Comparison of ENCODE assay signal across 8 cellular contexts in the genomic region with DNA sequence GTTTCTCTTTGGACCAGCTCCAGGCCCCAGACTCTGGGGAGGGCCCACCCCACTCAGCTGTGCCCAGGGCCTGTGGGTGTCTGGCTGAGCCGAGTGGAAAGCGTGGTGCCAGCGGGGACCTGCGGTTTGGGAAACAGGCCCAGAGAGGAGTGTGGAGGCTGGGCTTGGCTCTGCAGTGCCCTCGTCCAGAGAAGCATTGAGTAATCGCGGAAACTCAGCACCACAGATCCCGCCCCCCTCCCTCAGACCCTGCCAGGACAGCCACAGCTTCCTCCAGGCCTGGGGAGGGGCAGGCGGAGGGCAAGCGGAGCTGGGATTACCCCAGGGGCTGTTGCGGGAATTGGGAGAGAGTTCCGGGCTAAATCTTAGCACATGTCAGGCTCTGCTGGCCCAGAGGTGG. TPM values are rescaled to one million over a fixed set of nuclear protein-coding genes. Genes with fewer than 3 reads are reported as not detected.
A peak's percentile ranks its signal among the peaks of the same experiment; 100 is the strongest.
DNase-seq lines count a peak whose midpoint lies in the region; ATAC-seq and TF ChIP-seq lines count a peak whose summit lies in the region.

No MANE protein-coding gene starts in this region.

- H3K4me3 ChIP-seq in cardiac fibroblast (replicated peaks in 1 of 2; ENCODE audit: low read depth in 2 of 2, low read length in 2 of 2): no peak overlapping the region
- H3K4me3 ChIP-seq in left lung: peak overlapping the region in 1 of 2 donors; percentile 7

- H3K4me1 ChIP-seq in left lung: peaks cover 38 to 85% of the 10 kb centered on the region in 2 donors

- no peak for TF ChIP-seq CTCF in AG09319 (IDR thresholded peaks at IDR 0.05; ENCODE audit: low read depth, low read length)
- TF ChIP-seq CTCF in cardiac fibroblast (IDR thresholded peaks at IDR 0.05; ENCODE audit: low read depth, low read length): no peak
- no peak for TF ChIP-seq CTCF in left lung (IDR thresholded peaks at IDR 0.05)

- no peaks in the 10 kb centered on the region for H3K9me3 ChIP-seq in left lung

- DNase-seq in AG09319 (ENCODE audit: extremely low read depth, low read depth) (peak; percentile 96), LHCN-M2 (ENCODE audit: low read depth) (peak; percentile 91), cardiac fibroblast (ENCODE audit: low read depth in 2 of 2) (peak; percentile 92 to 98), left lung (peak; percentile 95 to 97), superior temporal gyrus (ENCODE audit: extremely low spot score) (peak; percentile 75), iPS-NIHi7 (ENCODE audit: extremely low spot score) (no peak)

- peak; percentile 78 for ATAC-seq in left lung
- ATAC-seq in GM21423 (IDR thresholded peaks at IDR 0.05; ENCODE audit: unreplicated experiment): no peak
- no peak for ATAC-seq in HG02938 (IDR thresholded peaks at IDR 0.05; ENCODE audit: unreplicated experiment)

- peaks cover 0 to 30% of the 10 kb centered on the region in 2 donors for H3K36me3 ChIP-seq in left lung

- no peaks in the 10 kb centered on the region for H3K27me3 ChIP-seq in left lung

- H3K27ac ChIP-seq in left lung: peak overlapping the region; percentile 89 to 98

- intact Hi-C loops in left lung (cut with DNase I): loop anchor here in 1 of 2 donors (10.0 kb wide), 1 partner anchor 48 kb away; a partner anchor contains a TSS

RNA-seq across cellular contexts. Expression of a gene that starts 14.6 kb away (rescaled TPM):
- total RNA-seq in LHCN-M2 (2014; rRNA removed): 18.5 and 26.3 TPM in 2 replicates
- polyA plus RNA-seq in LHCN-M2 (2012): 57.8 TPM
- total RNA-seq in left lung: 10 to 100 TPM; 64.1 to 96.8 TPM

RNA-seq across cellular contexts. Expression of a gene that starts 51.4 kb away (rescaled TPM):
- 1.9 and 3.7 TPM in 2 replicates for total RNA-seq in LHCN-M2 (2014; rRNA removed)
- 3.5 TPM for polyA plus RNA-seq in LHCN-M2 (2012)
- 10 to 100 TPM; 53.1 to 87.9 TPM for total RNA-seq in left lung

Comparison
In these comparisons a context has a peak if more than half of its experiments do, and no peak if none do; other contexts are left out.
1. RNA of a gene that starts 51.4 kb away (total RNA-seq): 53.1 to 87.9 TPM in left lung; 1.9 to 3.7 TPM in LHCN-M2; every median in the first group is over 10 times any median in the second.